In the genomic region with DNA sequence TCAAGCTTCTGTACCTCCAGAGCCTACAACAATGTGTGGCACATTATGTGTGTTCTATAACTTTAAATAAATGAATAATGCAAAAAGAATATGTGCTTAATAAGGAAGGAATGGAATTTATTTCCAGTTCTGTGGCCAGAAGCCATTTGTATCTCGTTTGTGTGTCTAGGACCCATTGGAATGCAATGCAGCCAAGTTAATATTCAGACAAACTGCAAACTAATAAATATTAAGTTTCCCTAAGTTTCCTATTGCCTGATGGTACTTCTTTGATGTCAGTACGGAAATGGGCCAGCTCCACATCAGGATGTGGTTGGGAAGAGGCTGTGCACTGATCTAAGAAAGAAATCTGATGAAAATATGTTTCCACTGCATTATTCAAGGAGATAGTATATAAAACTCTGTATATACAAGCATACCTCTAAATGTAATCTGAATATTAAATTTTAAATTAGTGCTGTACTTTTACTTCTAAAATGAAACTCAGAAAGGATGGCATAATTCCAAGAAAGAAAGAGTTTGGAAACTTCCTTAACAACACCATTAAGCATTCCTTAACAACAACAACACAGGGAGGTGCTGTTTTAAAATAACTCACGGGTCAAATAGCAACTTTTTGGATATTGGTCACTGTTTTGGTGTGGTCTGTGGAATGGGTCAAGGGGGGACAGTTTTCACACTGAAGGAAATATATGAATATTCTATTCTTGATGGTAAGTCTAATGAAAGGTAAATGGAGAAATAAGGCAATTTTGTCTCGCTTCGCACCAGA, we compare ENCODE assay signal across 11 cellular contexts. TPM values are rescaled to one million over a fixed set of nuclear protein-coding genes. Genes with fewer than 3 reads are reported as not detected.
"Had no signal": no experiment of that assay in that cellular context is flagged by ENCODE, and none has a peak within 500 bp of the region (broad histone marks: within the 10 kb centered on the region; RNA-seq: fewer than 3 reads in every experiment).

No MANE protein-coding gene starts in this region.

- DNase-seq: GM23248, GOT3, H7, H9, HCEC 1CT, HFFc6 had no signal

- H3K9me3 ChIP-seq: HAP-1 had no signal

- H3K4me1 ChIP-seq: HAP-1 had no signal

- ATAC-seq: GM23338, HCT116 had no signal

- H3K4me2 ChIP-seq: GM23338 had no signal

- H3K27ac ChIP-seq: GM23248 had no signal

- H3K4me3 ChIP-seq: GM23248, GM23338, HAP-1 had no signal

- FAIRE-seq: H1, H54 had no signal

RNA-seq across cellular contexts. Expression of a gene that starts 29.4 kb away (rescaled TPM):
- total RNA-seq: GM23248, GM23338, H1, H7, H9, HFFc6 had no signal
- polyA plus RNA-seq: GM23248, GM23338, H1 had no signal
